Comparison of ENCODE assay signal across 1 cellular context in the genomic region with DNA sequence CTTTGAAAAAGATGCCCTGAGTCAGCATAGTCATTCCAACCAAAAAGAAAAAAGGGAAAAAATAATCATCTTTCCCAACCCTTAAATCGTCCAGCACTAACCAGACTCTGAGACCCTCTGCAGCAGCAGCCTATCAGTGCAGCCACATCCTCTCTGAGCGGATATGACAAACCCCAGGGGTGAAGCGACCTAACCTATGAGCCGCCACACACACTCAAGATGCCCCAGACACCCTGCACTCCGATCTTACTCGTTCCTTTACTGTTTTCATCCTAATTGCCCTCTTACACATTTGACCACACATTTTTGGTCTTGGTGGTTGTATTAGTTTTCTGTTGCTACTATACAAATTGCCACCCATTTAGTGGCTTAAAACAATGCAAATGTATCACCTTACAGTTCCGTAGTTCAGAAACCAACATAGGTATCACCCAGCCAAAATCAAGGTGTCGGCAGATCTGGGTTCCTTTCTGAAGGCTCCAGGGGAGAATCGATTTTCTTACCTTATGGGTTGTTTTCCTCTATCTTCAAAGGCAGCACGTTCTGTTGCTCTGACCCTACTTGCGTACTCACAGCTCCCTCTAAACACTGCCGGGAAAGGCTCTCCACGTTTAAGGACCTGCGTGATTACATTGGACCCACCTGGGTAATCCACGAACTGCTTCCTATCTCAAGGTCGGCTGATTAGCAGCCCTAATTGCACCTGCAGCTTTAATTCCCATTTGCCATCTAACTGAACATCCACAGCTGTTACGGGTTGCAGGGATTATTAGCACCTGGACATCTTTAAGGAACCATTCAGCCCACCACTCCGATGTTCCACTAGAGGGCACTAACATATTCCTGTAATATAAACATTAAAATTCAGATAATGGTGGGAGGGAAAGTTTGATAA.
TF ChIP-seq lines count a peak whose summit lies in the region.

No MANE protein-coding gene starts in this region.

TF ChIP-seq in WTC11, 78 proteins besides CTCF, POLR2A, EP300 and RAD21 (continued from another document):
- TF ChIP-seq, protein P1, sequence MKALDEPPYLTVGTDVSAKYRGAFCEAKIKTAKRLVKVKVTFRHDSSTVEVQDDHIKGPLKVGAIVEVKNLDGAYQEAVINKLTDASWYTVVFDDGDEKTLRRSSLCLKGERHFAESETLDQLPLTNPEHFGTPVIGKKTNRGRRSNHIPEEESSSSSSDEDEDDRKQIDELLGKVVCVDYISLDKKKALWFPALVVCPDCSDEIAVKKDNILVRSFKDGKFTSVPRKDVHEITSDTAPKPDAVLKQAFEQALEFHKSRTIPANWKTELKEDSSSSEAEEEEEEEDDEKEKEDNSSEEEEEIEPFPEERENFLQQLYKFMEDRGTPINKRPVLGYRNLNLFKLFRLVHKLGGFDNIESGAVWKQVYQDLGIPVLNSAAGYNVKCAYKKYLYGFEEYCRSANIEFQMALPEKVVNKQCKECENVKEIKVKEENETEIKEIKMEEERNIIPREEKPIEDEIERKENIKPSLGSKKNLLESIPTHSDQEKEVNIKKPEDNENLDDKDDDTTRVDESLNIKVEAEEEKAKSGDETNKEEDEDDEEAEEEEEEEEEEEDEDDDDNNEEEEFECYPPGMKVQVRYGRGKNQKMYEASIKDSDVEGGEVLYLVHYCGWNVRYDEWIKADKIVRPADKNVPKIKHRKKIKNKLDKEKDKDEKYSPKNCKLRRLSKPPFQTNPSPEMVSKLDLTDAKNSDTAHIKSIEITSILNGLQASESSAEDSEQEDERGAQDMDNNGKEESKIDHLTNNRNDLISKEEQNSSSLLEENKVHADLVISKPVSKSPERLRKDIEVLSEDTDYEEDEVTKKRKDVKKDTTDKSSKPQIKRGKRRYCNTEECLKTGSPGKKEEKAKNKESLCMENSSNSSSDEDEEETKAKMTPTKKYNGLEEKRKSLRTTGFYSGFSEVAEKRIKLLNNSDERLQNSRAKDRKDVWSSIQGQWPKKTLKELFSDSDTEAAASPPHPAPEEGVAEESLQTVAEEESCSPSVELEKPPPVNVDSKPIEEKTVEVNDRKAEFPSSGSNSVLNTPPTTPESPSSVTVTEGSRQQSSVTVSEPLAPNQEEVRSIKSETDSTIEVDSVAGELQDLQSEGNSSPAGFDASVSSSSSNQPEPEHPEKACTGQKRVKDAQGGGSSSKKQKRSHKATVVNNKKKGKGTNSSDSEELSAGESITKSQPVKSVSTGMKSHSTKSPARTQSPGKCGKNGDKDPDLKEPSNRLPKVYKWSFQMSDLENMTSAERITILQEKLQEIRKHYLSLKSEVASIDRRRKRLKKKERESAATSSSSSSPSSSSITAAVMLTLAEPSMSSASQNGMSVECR (CRISPR knock-in tag; IDR thresholded peaks at IDR 0.05; ENCODE audit: borderline replicate concordance), result no peak
- TF ChIP-seq SOX15 (CRISPR knock-in tag; IDR thresholded peaks at IDR 0.05) (no peak), JUN (CRISPR knock-in tag; IDR thresholded peaks at IDR 0.05) (no peak), GABPB1 (CRISPR knock-in tag; IDR thresholded peaks at IDR 0.05) (no peak), FOXJ3 (CRISPR knock-in tag; IDR thresholded peaks at IDR 0.05; ENCODE audit: borderline replicate concordance) (no peak), MXD4 (CRISPR knock-in tag; IDR thresholded peaks at IDR 0.05; ENCODE audit: borderline replicate concordance) (no peak)
- TF ChIP-seq, protein P2, sequence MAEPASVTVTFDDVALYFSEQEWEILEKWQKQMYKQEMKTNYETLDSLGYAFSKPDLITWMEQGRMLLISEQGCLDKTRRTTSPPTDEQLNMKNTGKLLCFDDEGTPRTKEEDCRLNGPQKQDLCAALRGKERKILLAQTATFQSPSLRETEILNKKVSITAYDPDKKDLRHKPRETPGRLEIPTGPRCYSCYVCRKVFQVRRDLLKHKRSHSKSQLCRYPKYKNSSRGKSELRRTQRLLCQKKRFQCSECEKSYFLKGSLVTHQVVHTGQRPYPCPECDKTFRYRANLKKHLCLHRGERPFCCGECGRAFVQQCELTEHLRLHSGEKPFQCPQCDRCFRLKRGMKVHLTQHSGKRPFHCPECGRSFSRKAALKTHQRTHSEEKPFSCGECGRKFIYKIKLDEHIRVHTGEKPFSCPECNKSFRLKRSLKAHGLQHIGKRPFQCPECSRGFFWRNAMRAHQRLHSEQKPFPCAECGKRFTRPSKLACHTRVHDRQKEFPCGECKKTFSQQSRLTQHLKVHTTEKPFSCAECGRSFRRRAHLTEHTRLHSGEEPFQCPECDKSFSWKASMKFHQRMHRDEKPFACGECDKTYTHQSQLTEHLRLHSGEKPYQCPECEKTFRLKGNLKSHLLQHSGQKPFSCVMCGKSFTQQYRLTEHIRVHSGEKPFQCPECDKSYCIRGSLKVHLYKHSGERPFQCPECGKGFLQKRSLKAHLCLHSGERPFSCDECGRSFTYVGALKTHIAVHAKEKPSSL (CRISPR knock-in tag; conservative IDR thresholded peaks at IDR 0.05), result no peak
TF ChIP-seq in WTC11: peak in this region for 0.
